In genomic region chr1:234553241-234554156, GRCh38 we compare ENCODE assay signal across 12 cellular contexts. TPM values are rescaled to one million over a fixed set of nuclear protein-coding genes. Genes with fewer than 3 reads are reported as not detected.
DNase-seq lines count a peak whose midpoint lies in the region; ATAC-seq, FAIRE-seq and TF ChIP-seq lines count a peak whose summit lies in the region.
"Had no signal": no experiment of that assay in that cellular context is flagged by ENCODE, and none has a peak within 500 bp of the region (broad histone marks: within the 10 kb centered on the region; RNA-seq: fewer than 3 reads in every experiment).

No MANE protein-coding gene starts in this region.

- H3K9ac ChIP-seq in endothelial cell of umbilical vein (replicated peaks; ENCODE audit: extremely low read depth, insufficient read depth, low read length) (no peak overlapping the region), mesenchymal stem cell (ENCODE audit: low read length) (peak overlapping the region; percentile 40)

- no peaks in the 10 kb centered on the region for H3K79me1 ChIP-seq in mesenchymal stem cell (replicated peaks; ENCODE audit: low read length, poor library complexity, severe bottlenecking)

- no peaks in the 10 kb centered on the region for H3K79me2 ChIP-seq in endothelial cell of umbilical vein (ENCODE audit: control insufficient read depth, insufficient read depth, low read length)

- H3K36me3 ChIP-seq in endothelial cell of umbilical vein (ENCODE audit: control insufficient read depth in 2 of 2, extremely low read depth in 1 of 2, insufficient read depth in 2 of 2, low read length in 2 of 2): no peaks in the 10 kb centered on the region
- H3K36me3 ChIP-seq in mesenchymal stem cell (ENCODE audit: control insufficient read depth in 1 of 2, insufficient read depth in 2 of 2, low read depth in 1 of 2, low read length in 2 of 2): no peaks in the 10 kb centered on the region

- no peak for TF ChIP-seq POLR2A in endothelial cell of umbilical vein (IDR thresholded peaks at IDR 0.05; ENCODE audit: low read depth, low read length)

- H2AFZ ChIP-seq in endothelial cell of umbilical vein (ENCODE audit: low read depth, low read length) (peak overlapping the region; percentile 7), mesenchymal stem cell (ENCODE audit: low read depth, low read length) (no peak overlapping the region)

- 42% methylated on average over 21 of the region's 21 CpGs for WGBS in mesenchymal stem cell

- DNase-seq in Right ventricle myocardium inferior (ENCODE audit: missing footprints) (no peak), cardiac septum (ENCODE audit: low spot score) (no peak), endothelial cell of umbilical vein (ENCODE audit: low read depth, low spot score) (peak; percentile 45), mesenchymal stem cell (peak; percentile 89), NCI-H187 (lab: John Stamatoyannopoulos, UW) (no peak), Ammon's horn (ENCODE audit: low spot score) (no peak), UCSD-AML1 (lab: John Stamatoyannopoulos, UW; ENCODE audit: unreplicated experiment) (no peak), hippocampal formation (lab: John Stamatoyannopoulos, UW) (no peak)
- DNase-seq: activated CD4-positive, alpha-beta T cell treated with anti-CD3 and anti-CD28 coated beads, Interleukin-2, amount 50 U/mL, for 48 hours; cortex of kidney had no signal

- CTCF ChIA-PET in endothelial cell of umbilical vein (lab: Charles Lee): interaction anchor here (0.6 to 1.7 kb wide), 9 partner anchors 9 to 540 kb away, joined by 3 to 8 read pairs (median 3); no protein-coding TSS in a partner anchor

- H2BK15ac ChIP-seq in mesenchymal stem cell (ENCODE audit: low read depth, poor library complexity, severe bottlenecking): no peak overlapping the region

- peak overlapping the region; percentile 95 for H4K91ac ChIP-seq in mesenchymal stem cell (ENCODE audit: low read length)

- ATAC-seq in Right ventricle myocardium inferior: peak; percentile 79

- H3K18ac ChIP-seq in mesenchymal stem cell (ENCODE audit: low read depth in 1 of 2, low read length in 2 of 2): peak overlapping the region; percentile 72 to 93

- no peak overlapping the region for H3K4me2 ChIP-seq in endothelial cell of umbilical vein (ENCODE audit: insufficient read depth, low read length)
- H3K4me2 ChIP-seq in mesenchymal stem cell (ENCODE audit: low read length, poor library complexity, severe bottlenecking): peak overlapping the region; percentile 31
- H3K4me2 ChIP-seq: A549 had no signal

- peak overlapping the region; percentile 88 for H4K8ac ChIP-seq in mesenchymal stem cell (ENCODE audit: low read length)

- BruUV-seq in endothelial cell of umbilical vein (replicated peaks; lab: Mats Ljungman, UMichigan): no TSS peak

- peak overlapping the region; percentile 35 for H2BK120ac ChIP-seq in mesenchymal stem cell (ENCODE audit: low read depth, low read length)

- FAIRE-seq in endothelial cell of umbilical vein (lab: Jason Lieb, UNC): peak; percentile 56
- FAIRE-seq: A549, GM18507 had no signal

- H3K4ac ChIP-seq in mesenchymal stem cell (ENCODE audit: low read depth in 1 of 2, low read length in 2 of 2): peak overlapping the region; percentile 54 to 57

- no peaks in the 10 kb centered on the region for H3K9me3 ChIP-seq in endothelial cell of umbilical vein (replicated peaks; ENCODE audit: control insufficient read depth, insufficient read depth, low read length)
- H3K9me3 ChIP-seq in mesenchymal stem cell (ENCODE audit: control insufficient read depth, low read length): no peaks in the 10 kb centered on the region
- H3K9me3 ChIP-seq: A549 had no signal

- dilution Hi-C loops in endothelial cell of umbilical vein (cut with MboI; ENCODE audit: extremely low pct_ligation_motif_present, low sequenced_read_pairs): no loop called here

- H3K27me3 ChIP-seq in endothelial cell of umbilical vein (ENCODE audit: control insufficient read depth in 2 of 2, insufficient read depth in 2 of 2, low read length in 2 of 2) (no peaks in the 10 kb centered on the region), mesenchymal stem cell (ENCODE audit: control insufficient read depth in 1 of 2, insufficient read depth in 1 of 2, low read length in 2 of 2) (no peaks in the 10 kb centered on the region)

- H4K20me1 ChIP-seq in endothelial cell of umbilical vein (replicated peaks; ENCODE audit: control insufficient read depth, extremely low read depth, insufficient read depth, low read length): no peaks in the 10 kb centered on the region

- peak overlapping the region; percentile 15 to 93 for H2BK12ac ChIP-seq in mesenchymal stem cell (ENCODE audit: low read length in 2 of 2)

- H3K23ac ChIP-seq in mesenchymal stem cell (ENCODE audit: low read length in 2 of 2): no peak overlapping the region

- H3K14ac ChIP-seq in mesenchymal stem cell (ENCODE audit: low read length in 2 of 2): no peak overlapping the region

- H3K4me3 ChIP-seq in endothelial cell of umbilical vein (replicated peaks in 1 of 3; ENCODE audit: insufficient read depth in 1 of 3, low read depth in 1 of 3, low read length in 3 of 3) (no peak overlapping the region), mesenchymal stem cell (ENCODE audit: insufficient read depth in 1 of 2, low read depth in 1 of 2, low read length in 2 of 2) (no peak overlapping the region)
- H3K4me3 ChIP-seq: A549 had no signal

- H2BK5ac ChIP-seq in mesenchymal stem cell (ENCODE audit: low read depth, low read length, poor library complexity, severe bottlenecking): no peak overlapping the region

- H3K9me1 ChIP-seq in endothelial cell of umbilical vein (replicated peaks; ENCODE audit: control insufficient read depth, extremely low read depth, insufficient read depth, low read length): no peaks in the 10 kb centered on the region

- POLR2A ChIA-PET in endothelial cell of umbilical vein (lab: Charles Lee): no interaction called here

- H2AK5ac ChIP-seq in mesenchymal stem cell (ENCODE audit: low read length, severe bottlenecking): peak overlapping the region; percentile 78

- TF ChIP-seq CTCF in endothelial cell of umbilical vein (IDR thresholded peaks at IDR 0.05; ENCODE audit: extremely low read depth in 1 of 2, insufficient read depth in 1 of 2, low read depth in 1 of 2, low read length in 2 of 2): no peak

- H3K4me1 ChIP-seq in endothelial cell of umbilical vein (ENCODE audit: control insufficient read depth, extremely low read depth, insufficient read depth, low read length): peaks cover 20% of the 10 kb centered on the region
- H3K4me1 ChIP-seq in mesenchymal stem cell (ENCODE audit: control insufficient read depth, insufficient read depth, low read depth, low read length): peaks cover 18% of the 10 kb centered on the region
- H3K4me1 ChIP-seq: A549 had no signal

- H3K27ac ChIP-seq in endothelial cell of umbilical vein (ENCODE audit: insufficient read depth, low read depth, low read length) (no peak overlapping the region), mesenchymal stem cell (ENCODE audit: low read length, poor library complexity, severe bottlenecking) (peak overlapping the region; percentile 74)

- intact Hi-C loops in Right ventricle myocardium inferior (cut with DNase I): no loop called here
- intact Hi-C loops in cardiac septum (cut with DNase I): no loop called here
- intact Hi-C loops in endothelial cell of umbilical vein (cut with micrococcal nuclease): no loop called here

TF ChIP-seq in endothelial cell of umbilical vein, 7 proteins besides CTCF, POLR2A, EP300 and RAD21:
- TF ChIP-seq GATA2 (IDR thresholded peaks at IDR 0.05; ENCODE audit: insufficient read depth, insufficient read length, low read depth, low read length) (peak; percentile 66), POLR2AphosphoS5 (IDR thresholded peaks at IDR 0.05; ENCODE audit: insufficient read depth, low read depth, low read length) (no peak)

RNA-seq across cellular contexts. Expression of gene IRF2BP2, which starts 56.5 kb away (rescaled TPM):
- total RNA-seq in Right ventricle myocardium inferior (116 TPM), cardiac septum (65.6 TPM), endothelial cell of umbilical vein (109 TPM in 2 replicates)
- 65.4 and 66.6 TPM in 2 replicates for polyA plus RNA-seq in endothelial cell of umbilical vein
- 54.8 and 66.0 TPM in 2 replicates for polyA plus RNA-seq in endothelial cell of umbilical vein (2011; cell fraction: cytosol; rRNA removed)
- polyA plus RNA-seq in endothelial cell of umbilical vein (2011; cell fraction: nucleus; rRNA removed): 154 and 212 TPM in 2 replicates
- polyA plus RNA-seq in endothelial cell of umbilical vein (2012): 52.6 and 76.5 TPM in 2 replicates
- 57.9 and 61.4 TPM in 2 replicates for polyA minus RNA-seq in endothelial cell of umbilical vein
- polyA minus RNA-seq in endothelial cell of umbilical vein (2011; cell fraction: cytosol; rRNA and poly(A)+ RNA removed): 65.2 TPM
- polyA minus RNA-seq in endothelial cell of umbilical vein (2011; cell fraction: nucleus; rRNA and poly(A)+ RNA removed): 78.8 and 129 TPM in 2 replicates
- polyA plus RNA-seq in mesenchymal stem cell (2013, experiment 1 of 2): 98.6 TPM
- 94.7 TPM for polyA plus RNA-seq in mesenchymal stem cell (2013, experiment 2 of 2)

Comparison
In these comparisons a context has a peak if more than half of its experiments do, and no peak if none do; other contexts are left out.
1. DNase-seq: peak in endothelial cell of umbilical vein (single experiment) and mesenchymal stem cell (single experiment); none in Right ventricle myocardium inferior (single experiment), cardiac septum (single experiment), NCI-H187 (0 of 2), Ammon's horn (single experiment), UCSD-AML1 (single experiment) and hippocampal formation (0 of 2).